Comparison of ENCODE assay signal across 8 cellular contexts in the genomic region with DNA sequence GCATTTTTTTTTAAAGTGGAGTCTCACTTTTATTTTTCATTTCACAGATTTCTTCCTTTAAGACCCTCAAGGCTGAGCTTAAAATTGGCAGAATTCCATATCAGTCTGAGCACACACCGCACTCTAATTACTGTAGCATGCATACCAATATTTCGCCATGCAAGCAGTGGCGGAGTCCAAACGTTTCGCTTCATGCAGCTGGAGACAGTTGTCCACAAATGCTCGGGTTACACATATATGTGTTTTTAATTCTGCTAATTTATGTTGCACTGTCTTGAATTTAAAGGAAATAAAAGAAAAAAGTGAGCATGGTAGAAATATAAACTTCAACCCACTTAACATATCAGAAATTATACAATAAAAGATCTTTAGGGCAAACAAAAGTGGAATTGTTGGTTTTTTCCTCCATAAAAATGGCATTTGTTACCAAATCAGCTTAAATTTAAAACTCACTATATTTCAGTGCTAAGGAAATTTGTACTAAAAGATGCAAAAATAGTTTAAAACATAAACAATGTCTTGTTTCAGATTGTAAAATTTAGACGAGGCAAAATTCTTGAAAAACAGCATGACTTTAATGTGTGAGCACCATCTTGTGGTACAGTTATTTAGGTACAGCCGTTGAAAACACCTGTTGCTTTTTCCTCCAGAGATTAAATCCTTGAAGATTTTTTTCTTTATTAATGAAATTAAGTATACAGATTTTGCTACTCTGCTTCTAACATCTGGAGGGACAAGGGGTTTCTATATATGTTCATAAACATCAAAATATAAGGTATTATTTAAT. TPM values are rescaled to one million over a fixed set of nuclear protein-coding genes. Genes with fewer than 3 reads are reported as not detected.
DNase-seq lines count a peak whose midpoint lies in the region; ATAC-seq and TF ChIP-seq lines count a peak whose summit lies in the region.

No MANE protein-coding gene starts in this region.

- TF ChIP-seq CTCF in HEK293 (tag by site-specific recombination; IDR thresholded peaks at IDR 0.05): no peak
- TF ChIP-seq CTCF in body of pancreas (IDR thresholded peaks at IDR 0.05): peak; percentile 51 to 87 (median 74)
- peak; percentile 55 to 56 for TF ChIP-seq CTCF in tibial artery (IDR thresholded peaks at IDR 0.05)

- H3K9me3 Mint-ChIP-seq in activated naive CD4-positive, alpha-beta T cell treated with anti-CD3 and anti-CD28 coated beads, Interleukin-2, amount 50 U/mL, for 72 hours: no peaks in the 10 kb centered on the region

- no peaks in the 10 kb centered on the region for H3K36me3 Mint-ChIP-seq in activated naive CD4-positive, alpha-beta T cell treated with anti-CD3 and anti-CD28 coated beads, Interleukin-2, amount 50 U/mL, for 72 hours

- no peak overlapping the region for H3K4me3 ChIP-seq in HEK293 (ENCODE audit: low read depth, low read length)
- H3K4me3 ChIP-seq in body of pancreas: no peak overlapping the region
- H3K4me3 ChIP-seq in tibial artery: no peak overlapping the region

- intact Hi-C loops in body of pancreas (cut with DNase I) (loop anchor here (5.0 kb wide), 1 partner anchor 218 kb away; no protein-coding TSS in a partner anchor), tibial artery (cut with DNase I; ENCODE audit: low total_unique reads) (loop anchor here (5.0 kb wide), 1 partner anchor 128 kb away; no protein-coding TSS in a partner anchor)

- ATAC-seq in body of pancreas: peak; percentile 72
- ATAC-seq in activated naive CD4-positive, alpha-beta T cell treated with anti-CD3 and anti-CD28 coated beads, Interleukin-2, amount 50 U/mL, for 72 hours: no peak

- POLR2A ChIA-PET in HEK293 (lab: Yijun Ruan, JAX): no interaction called here

- no peak overlapping the region for H3K27ac Mint-ChIP-seq in activated naive CD4-positive, alpha-beta T cell treated with anti-CD3 and anti-CD28 coated beads, Interleukin-2, amount 50 U/mL, for 72 hours

- WGBS in body of pancreas, 2 donors: 6 to 8% methylated on average over 8 of the region's 8 CpGs

- H3K27ac ChIP-seq in HEK293 (ENCODE audit: extremely low read depth, low read depth, low read length) (no peak overlapping the region), body of pancreas (peak overlapping the region in 2 of 4 donors; percentile 8 to 72), tibial artery (no peak overlapping the region)

- DNase-seq in DMS153 (lab: John Stamatoyannopoulos, UW) (peak; percentile 19), NCI-H460 (ENCODE audit: extremely low read depth, low read depth) (peak; percentile 36), body of pancreas (peak in 3 of 4 donors; percentile 20 to 51 (median 37)), kidney tubule cell (ENCODE audit: low spot score) (peak; percentile 62), tibial artery (no peak), HK-2 (ENCODE audit: unreplicated experiment) (no peak)
- DNase-seq in activated naive CD4-positive, alpha-beta T cell treated with anti-CD3 and anti-CD28 coated beads, Interleukin-2, amount 50 U/mL, for 72 hours (ENCODE audit: low spot score in 2 of 2): no peak

- CTCF ChIA-PET in HEK293 (lab: Yijun Ruan, JAX): interaction anchor here (0.6 to 2.6 kb wide), 27 partner anchors 9 to 1450 kb away, joined by 3 to 44 read pairs (median 3); no protein-coding TSS in a partner anchor

- TF ChIP-seq POLR2A in body of pancreas (IDR thresholded peaks at IDR 0.05): no peak

- H3K4me1 ChIP-seq in HEK293 (ENCODE audit: control insufficient read depth, insufficient read depth, low read length): no peaks in the 10 kb centered on the region
- peaks cover 34% of the 10 kb centered on the region for H3K4me1 ChIP-seq in body of pancreas
- peaks cover 0 to 3% (median 0%) of the 10 kb centered on the region in 4 donors for H3K4me1 ChIP-seq in tibial artery

- H3K9me3 ChIP-seq in HEK293 (ENCODE audit: control insufficient read depth, insufficient read depth, low read depth, low read length) (no peaks in the 10 kb centered on the region), body of pancreas (peaks cover 0 to 4% (median 0%) of the 10 kb centered on the region in 3 donors), tibial artery (no peaks in the 10 kb centered on the region)

- no peaks in the 10 kb centered on the region for H3K36me3 ChIP-seq in HEK293 (ENCODE audit: control insufficient read depth in 2 of 2, insufficient read depth in 1 of 2, low read length in 2 of 2)
- no peaks in the 10 kb centered on the region for H3K36me3 ChIP-seq in body of pancreas (replicated peaks in 1 of 2; ENCODE audit: insufficient read depth in 1 of 2, low read depth in 2 of 2)
- H3K36me3 ChIP-seq in tibial artery: peaks cover 9 to 30% (median 22%) of the 10 kb centered on the region in 3 donors

- no peaks in the 10 kb centered on the region for H3K27me3 ChIP-seq in body of pancreas
- no peaks in the 10 kb centered on the region for H3K27me3 ChIP-seq in tibial artery

TF ChIP-seq in HEK293, 187 proteins besides CTCF, POLR2A, EP300 and RAD21:
- no peak for TF ChIP-seq ZNF214 (tag by site-specific recombination; IDR thresholded peaks at IDR 0.05; ENCODE audit: borderline replicate concordance)
- TF ChIP-seq SCRT1 (tag by site-specific recombination; IDR thresholded peaks at IDR 0.05; ENCODE audit: borderline replicate concordance): peak; percentile 86
- TF ChIP-seq SCRT2 (tag by site-specific recombination; IDR thresholded peaks at IDR 0.05): peak; percentile 97
- TF ChIP-seq ZNF654 (tag by site-specific recombination; IDR thresholded peaks at IDR 0.05; ENCODE audit: low read depth): peak; percentile 79

RNA-seq across cellular contexts. Expression of a gene that starts 24.1 kb away (rescaled TPM):
- total RNA-seq in NCI-H460 (2014; rRNA removed; shearing (Covaris generic)): 6.5 and 8.4 TPM in 2 replicates
- 7.2 and 14.1 TPM in 2 replicates for polyA plus RNA-seq in NCI-H460 (2014; cell fraction: nucleus; rRNA removed)
- total RNA-seq in body of pancreas: 10 to 100 TPM; 26.5 to 94.9 TPM
- 1 to 10 TPM; 8.1 to 9.6 TPM for total RNA-seq in activated naive CD4-positive, alpha-beta T cell treated with anti-CD3 and anti-CD28 coated beads, Interleukin-2, amount 50 U/mL, for 72 hours

RNA-seq across cellular contexts. Expression of a gene that starts 30.0 kb away (rescaled TPM):
- 0.32 and 0.66 TPM in 2 replicates for total RNA-seq in NCI-H460 (2014; rRNA removed; shearing (Covaris generic))
- 0.44 and 1.2 TPM in 2 replicates for polyA plus RNA-seq in NCI-H460 (2014; cell fraction: nucleus; rRNA removed)
- 10 to 100 TPM; 26.4 to 56.6 TPM for total RNA-seq in body of pancreas
- not detected for total RNA-seq in activated naive CD4-positive, alpha-beta T cell treated with anti-CD3 and anti-CD28 coated beads, Interleukin-2, amount 50 U/mL, for 72 hours

Comparison
In these comparisons a context has a peak if more than half of its experiments do, and no peak if none do; other contexts are left out.
1. DNase-seq: peak in DMS153 (single experiment), NCI-H460 (single experiment), body of pancreas (3 of 4) and kidney tubule cell (single experiment); none in tibial artery (0 of 2), activated naive CD4-positive, alpha-beta T cell treated with anti-CD3 and anti-CD28 coated beads, Interleukin-2, amount 50 U/mL, for 72 hours (0 of 2) and HK-2 (single experiment).
2. RNA of a gene that starts 30.0 kb away (total RNA-seq): 26.4 to 56.6 TPM in body of pancreas; 0.32 to 0.66 TPM in NCI-H460 and not detected in activated naive CD4-positive, alpha-beta T cell treated with anti-CD3 and anti-CD28 coated beads, Interleukin-2, amount 50 U/mL, for 72 hours; every median in the first group is over 10 times any median in the second.